ENCODE assay signal across 1 cellular context in genomic region chr2:191202881-191203397, GRCh38.
TF ChIP-seq lines count a peak whose summit lies in the region.

No MANE protein-coding gene starts in this region.

TF ChIP-seq in GM12878, 131 proteins besides CTCF, POLR2A, EP300 and RAD21 (continued from another document):
- TF ChIP-seq ETV6 (conservative IDR thresholded peaks at IDR 0.05 in 1 of 2, IDR thresholded peaks at IDR 0.05 in 1 of 2; ENCODE audit: borderline replicate concordance in 1 of 2, low read depth in 1 of 2) = no peak
- TF ChIP-seq STAT1 (conservative IDR thresholded peaks at IDR 0.05) = no peak
- no peak for TF ChIP-seq BCL11A (IDR thresholded peaks at IDR 0.05; ENCODE audit: low read depth, low read length)
- no peak for TF ChIP-seq ZNF274 (IDR thresholded peaks at IDR 0.05; ENCODE audit: insufficient read depth, insufficient read length)
